Comparison of ENCODE assay signal across 1 cellular context in genomic region chr18:59101830-59102414, GRCh38.
TF ChIP-seq lines count a peak whose summit lies in the region.

No MANE protein-coding gene starts in this region.

TF ChIP-seq in HepG2, 621 proteins besides CTCF, POLR2A, EP300 and RAD21:
- TF ChIP-seq ZBTB43 (CRISPR knock-in tag; conservative IDR thresholded peaks at IDR 0.05) (no peak), HNRNPK (IDR thresholded peaks at IDR 0.05; ENCODE audit: low read depth, low read length, poor library complexity, severe bottlenecking) (peak; percentile 27)
